ENCODE assay signal across 33 cellular contexts in the genomic region with DNA sequence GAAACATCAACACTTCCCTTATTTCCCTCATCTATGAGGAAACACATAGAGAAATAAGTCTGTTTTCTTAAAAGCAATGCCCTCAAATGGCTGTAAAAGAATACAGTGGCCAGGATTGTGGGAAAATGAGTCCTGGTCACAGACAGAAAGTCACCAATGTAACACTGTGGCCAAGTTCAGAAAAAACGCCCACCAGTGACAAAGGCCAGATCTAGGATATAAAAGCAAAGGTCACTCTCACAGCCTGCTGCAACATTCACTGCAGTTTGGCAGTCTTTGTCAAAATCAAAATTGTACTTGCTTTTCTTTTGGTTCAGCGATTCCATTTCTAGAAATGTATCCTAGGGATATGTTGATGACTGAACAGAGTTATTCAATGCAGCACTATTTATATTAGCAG. TPM values are rescaled to one million over a fixed set of nuclear protein-coding genes. Genes with fewer than 3 reads are reported as not detected.
"Had no signal": no experiment of that assay in that cellular context is flagged by ENCODE, and none has a peak within 500 bp of the region (broad histone marks: within the 10 kb centered on the region; RNA-seq: fewer than 3 reads in every experiment).

No MANE protein-coding gene starts in this region.

- FAIRE-seq: colon, endometrium, endothelial cell of umbilical vein, frontal cortex had no signal

- H3K4me3 ChIP-seq: colonic mucosa, coronary artery, dorsolateral prefrontal cortex, esophagus muscularis mucosa, esophagus squamous epithelium, gastrocnemius medialis, gastroesophageal sphincter, heart left ventricle, heart right ventricle had no signal

- ATAC-seq: effector memory CD8-positive, alpha-beta T cell; esophagus mucosa; foreskin keratinocyte; gastrocnemius medialis; gastroesophageal sphincter; heart left ventricle; heart right ventricle had no signal

- H3K9me3 ChIP-seq: colonic mucosa, esophagus muscularis mucosa, esophagus squamous epithelium, gastrocnemius medialis, gastroesophageal sphincter, heart left ventricle, heart right ventricle had no signal

- H3K36me3 ChIP-seq: colonic mucosa, esophagus muscularis mucosa, esophagus squamous epithelium, gastrocnemius medialis, gastroesophageal sphincter, heart left ventricle, heart right ventricle had no signal

- H3K4me3 Mint-ChIP-seq: dendritic cell treated with granulocyte-macrophage colony-stimulating factor and Interleukin-4, amounts not matched to agents 40 ng/mL and 50 ng/mL, for 4 days; effector memory CD8-positive, alpha-beta T cell; endodermal cell had no signal

- H3K27ac Mint-ChIP-seq: dendritic cell treated with granulocyte-macrophage colony-stimulating factor and Interleukin-4, amounts not matched to agents 40 ng/mL and 50 ng/mL, for 4 days; effector memory CD8-positive, alpha-beta T cell; endodermal cell had no signal

- DNase-seq: colonic mucosa; cortex of kidney; dermis blood vessel endothelial cell; dorsolateral prefrontal cortex; effector CD4-positive, alpha-beta T cell; effector CD8-positive, alpha-beta T cell; effector memory CD4-positive, alpha-beta T cell; effector memory CD8-positive, alpha-beta T cell; endodermal cell; erythroblast; esophagus squamous epithelium; foreskin fibroblast; foreskin keratinocyte; foreskin melanocyte; gastrocnemius medialis; glutamatergic neuron; head of caudate nucleus; heart left ventricle; heart right ventricle had no signal

- H3K4me1 ChIP-seq: colonic mucosa, esophagus muscularis mucosa, esophagus squamous epithelium, foreskin keratinocyte, gastrocnemius medialis, gastroesophageal sphincter had no signal

- H3K27me3 ChIP-seq: colonic mucosa, dorsolateral prefrontal cortex, esophagus muscularis mucosa, esophagus squamous epithelium, foreskin keratinocyte, gastrocnemius medialis, gastroesophageal sphincter, heart left ventricle, heart right ventricle had no signal

- H3K27ac ChIP-seq: colonic mucosa, coronary artery, epithelial cell of prostate, esophagus muscularis mucosa, esophagus squamous epithelium, foreskin keratinocyte, gastrocnemius medialis, gastroesophageal sphincter, heart left ventricle, heart right ventricle had no signal

- H3K9me3 Mint-ChIP-seq: dendritic cell treated with granulocyte-macrophage colony-stimulating factor and Interleukin-4, amounts not matched to agents 40 ng/mL and 50 ng/mL, for 4 days; effector memory CD8-positive, alpha-beta T cell; endodermal cell had no signal

RNA-seq across cellular contexts. Expression of gene TSSK1B, which starts 30.5 kb away (rescaled TPM):
- total RNA-seq: colonic mucosa, dermis blood vessel endothelial cell, dermis microvascular lymphatic vessel endothelial cell, endothelial cell of umbilical vein, epithelial cell of proximal tubule, gastrocnemius medialis, glomerular endothelial cell, heart left ventricle had no signal
- polyA plus RNA-seq: fibroblast of lung, foreskin keratinocyte, heart left ventricle, heart right ventricle had no signal
